In the genomic region with DNA sequence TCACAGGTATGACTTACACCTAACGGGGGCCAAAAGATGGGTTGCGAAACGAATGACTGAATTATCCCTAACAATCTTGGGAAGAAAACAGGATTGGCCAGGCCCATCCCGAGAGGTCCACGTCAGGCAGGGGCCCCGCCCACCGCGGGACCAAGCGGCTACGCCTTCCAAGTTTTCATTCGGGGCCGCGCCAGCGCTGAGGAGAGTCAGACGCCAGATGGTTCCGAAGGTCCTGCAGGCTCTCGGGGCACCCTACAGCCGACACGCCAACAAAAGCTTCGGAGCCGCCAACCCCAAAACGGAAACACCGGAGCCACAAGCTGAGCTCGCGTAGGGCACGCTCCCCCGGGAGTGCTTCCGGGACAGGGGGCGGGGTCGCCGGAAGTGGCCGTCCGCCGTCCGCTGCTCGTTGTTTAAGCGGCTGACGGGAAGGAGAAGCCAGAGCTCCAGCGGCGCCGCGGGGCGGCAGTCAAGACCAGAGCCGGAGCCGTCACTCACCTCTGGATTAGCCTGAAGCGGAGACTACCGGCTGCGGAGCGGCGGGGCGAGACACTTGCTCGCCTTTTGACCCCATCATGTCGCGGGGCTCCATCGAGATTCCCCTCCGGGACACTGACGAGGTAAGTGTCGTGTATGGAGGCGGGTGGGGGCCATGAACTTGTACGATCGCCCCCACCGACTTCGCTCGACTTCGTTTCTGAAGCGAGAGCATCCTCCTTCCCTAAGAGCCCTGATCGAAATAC, we compare ENCODE assay signal across 8 cellular contexts. TPM values are rescaled to one million over a fixed set of nuclear protein-coding genes. Genes with fewer than 3 reads are reported as not detected.
DNase-seq lines count a peak whose midpoint lies in the region; ATAC-seq and TF ChIP-seq lines count a peak whose summit lies in the region.

CTR9 (plus strand) TSS at position 409 of the 743 bp plus-strand sequence; CDS start at position 576, 167 bp downstream.

- ATAC-seq in HG02588 (IDR thresholded peaks at IDR 0.05; ENCODE audit: unreplicated experiment) (peak; percentile 92), SK-N-SH treated with all-trans-retinoic acid at 6 μM for 48 hours (peak; percentile 97), omental fat pad (ENCODE audit: low FRiP score) (peak; percentile 95)

- H3K36me3 Mint-ChIP-seq in activated naive CD4-positive, alpha-beta T cell treated with anti-CD3 and anti-CD28 coated beads, Interleukin-2, amount 50 U/mL, for 24 hours: peaks cover 8% of the 10 kb centered on the region

- peaks cover 29% of the 10 kb centered on the region for H3K4me1 Mint-ChIP-seq in activated naive CD4-positive, alpha-beta T cell treated with anti-CD3 and anti-CD28 coated beads, Interleukin-2, amount 50 U/mL, for 24 hours

- H3K27ac ChIP-seq in testis: peak within 1 kb of the TSS; percentile 98 to 99

- no peaks in the 10 kb centered on the region for H3K9me3 ChIP-seq in testis

- TF ChIP-seq CTCF in GM10266 (IDR thresholded peaks at IDR 0.05; ENCODE audit: control insufficient read depth, insufficient read depth, low read depth, missing control alignments) (peak; percentile 47), omental fat pad (IDR thresholded peaks at IDR 0.05) (no peak), testis (IDR thresholded peaks at IDR 0.05) (no peak)

- H3K9me3 Mint-ChIP-seq in activated naive CD4-positive, alpha-beta T cell treated with anti-CD3 and anti-CD28 coated beads, Interleukin-2, amount 50 U/mL, for 24 hours: no peaks in the 10 kb centered on the region

- H3K4me3 Mint-ChIP-seq in activated naive CD4-positive, alpha-beta T cell treated with anti-CD3 and anti-CD28 coated beads, Interleukin-2, amount 50 U/mL, for 24 hours: peak within 1 kb of the TSS; percentile 96

- peak; percentile 35 for TF ChIP-seq POLR2A in testis (IDR thresholded peaks at IDR 0.05)

- H3K27me3 Mint-ChIP-seq in activated naive CD4-positive, alpha-beta T cell treated with anti-CD3 and anti-CD28 coated beads, Interleukin-2, amount 50 U/mL, for 24 hours: no peaks in the 10 kb centered on the region

- peaks cover 5% of the 10 kb centered on the region for H3K4me1 ChIP-seq in testis

- H3K36me3 ChIP-seq in testis (ENCODE audit: low read depth, missing control alignments): no peaks in the 10 kb centered on the region

- H3K27ac Mint-ChIP-seq in activated naive CD4-positive, alpha-beta T cell treated with anti-CD3 and anti-CD28 coated beads, Interleukin-2, amount 50 U/mL, for 24 hours: peak within 1 kb of the TSS; percentile 89

- H3K4me3 ChIP-seq in testis: peak within 1 kb of the TSS; percentile 83 to 88

- 1 to 2% methylated on average over 15 to 66 of the region's 67 CpGs for WGBS in testis, 2 donors

- intact Hi-C loops in testis (cut with DNase I; ENCODE audit: low total_unique reads): no loop called here

- no peaks in the 10 kb centered on the region for H3K27me3 ChIP-seq in testis

- peak; percentile 80 for DNase-seq in GM10266 (ENCODE audit: extremely low spot score)
- peak; percentile 90 for DNase-seq in NCI-H1092 (lab: John Stamatoyannopoulos, UW)
- DNase-seq in globus pallidus (ENCODE audit: low spot score): peak; percentile 88
- peak; percentile 73 for DNase-seq in omental fat pad (ENCODE audit: low spot score)
- DNase-seq in testis: peak; percentile 96

TF ChIP-seq in SK-N-SH treated with all-trans-retinoic acid at 6 μM for 48 hours, 23 proteins besides CTCF, POLR2A, EP300 and RAD21:
- no peak for TF ChIP-seq ZNF8 (CRISPR knock-in tag; IDR thresholded peaks at IDR 0.05)
- peak; percentile 36; the same call in 1 of the 2 replicates for TF ChIP-seq PATZ1 (CRISPR knock-in tag; IDR thresholded peaks at IDR 0.05; ENCODE audit: borderline replicate concordance)
- TF ChIP-seq POU6F1 (CRISPR knock-in tag; IDR thresholded peaks at IDR 0.05; ENCODE audit: borderline replicate concordance, low read depth): no peak
- TF ChIP-seq GLIS3 (CRISPR knock-in tag; IDR thresholded peaks at IDR 0.05): no peak
- TF ChIP-seq OSR1 (CRISPR knock-in tag; IDR thresholded peaks at IDR 0.05): no peak
- TF ChIP-seq, protein P1, sequence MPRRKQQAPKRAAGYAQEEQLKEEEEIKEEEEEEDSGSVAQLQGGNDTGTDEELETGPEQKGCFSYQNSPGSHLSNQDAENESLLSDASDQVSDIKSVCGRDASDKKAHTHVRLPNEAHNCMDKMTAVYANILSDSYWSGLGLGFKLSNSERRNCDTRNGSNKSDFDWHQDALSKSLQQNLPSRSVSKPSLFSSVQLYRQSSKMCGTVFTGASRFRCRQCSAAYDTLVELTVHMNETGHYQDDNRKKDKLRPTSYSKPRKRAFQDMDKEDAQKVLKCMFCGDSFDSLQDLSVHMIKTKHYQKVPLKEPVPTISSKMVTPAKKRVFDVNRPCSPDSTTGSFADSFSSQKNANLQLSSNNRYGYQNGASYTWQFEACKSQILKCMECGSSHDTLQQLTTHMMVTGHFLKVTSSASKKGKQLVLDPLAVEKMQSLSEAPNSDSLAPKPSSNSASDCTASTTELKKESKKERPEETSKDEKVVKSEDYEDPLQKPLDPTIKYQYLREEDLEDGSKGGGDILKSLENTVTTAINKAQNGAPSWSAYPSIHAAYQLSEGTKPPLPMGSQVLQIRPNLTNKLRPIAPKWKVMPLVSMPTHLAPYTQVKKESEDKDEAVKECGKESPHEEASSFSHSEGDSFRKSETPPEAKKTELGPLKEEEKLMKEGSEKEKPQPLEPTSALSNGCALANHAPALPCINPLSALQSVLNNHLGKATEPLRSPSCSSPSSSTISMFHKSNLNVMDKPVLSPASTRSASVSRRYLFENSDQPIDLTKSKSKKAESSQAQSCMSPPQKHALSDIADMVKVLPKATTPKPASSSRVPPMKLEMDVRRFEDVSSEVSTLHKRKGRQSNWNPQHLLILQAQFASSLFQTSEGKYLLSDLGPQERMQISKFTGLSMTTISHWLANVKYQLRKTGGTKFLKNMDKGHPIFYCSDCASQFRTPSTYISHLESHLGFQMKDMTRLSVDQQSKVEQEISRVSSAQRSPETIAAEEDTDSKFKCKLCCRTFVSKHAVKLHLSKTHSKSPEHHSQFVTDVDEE (CRISPR knock-in tag; IDR thresholded peaks at IDR 0.05): peak; percentile 54; the same call in 1 of the 2 replicates

RNA-seq across cellular contexts. Expression of gene CTR9, which starts in this region (rescaled TPM):
- 10 to 100 TPM; 20.9 to 28.8 (median 23.7) TPM for total RNA-seq in omental fat pad
- total RNA-seq in testis: 10 to 100 TPM; 47.3 to 50.9 TPM
- polyA plus RNA-seq in testis (ENCODE audit: insufficient read depth, low read depth, low replicate concordance): 48.6 TPM

Comparison
In these comparisons a context has a peak if more than half of its experiments do, and no peak if none do; other contexts are left out.
1. Peak in every context shown above with its lines: DNase-seq, ATAC-seq, H3K4me3 ChIP-seq and H3K27ac ChIP-seq.